27 cellular contexts compared by ENCODE assay signal in genomic region chr10:126953886-126954285, GRCh38.
"Had no signal": no experiment of that assay in that cellular context is flagged by ENCODE, and none has a peak within 500 bp of the region (broad histone marks: within the 10 kb centered on the region; RNA-seq: fewer than 3 reads in every experiment).

No MANE protein-coding gene starts in this region.

- H3K36me3 Mint-ChIP-seq: immature natural killer cell; natural killer cell; stimulated activated memory B cell treated with anti-CD40 and anti-IgM and Interleukin-4, amounts not matched to agents 10 μg/mL and 1 μg/mL and 100 μg/mL, for 72 hours had no signal

- H2AFZ ChIP-seq: parathyroid adenoma had no signal

- H3K4me3 ChIP-seq: coronary artery, esophagus squamous epithelium, heart right ventricle, smooth muscle cell, transverse colon, upper lobe of right lung, uterus had no signal

- H3K27ac ChIP-seq: coronary artery, esophagus squamous epithelium, heart right ventricle, neutrophil, parathyroid adenoma, transverse colon, upper lobe of right lung, uterus had no signal

- H3K27me3 ChIP-seq: esophagus squamous epithelium, heart right ventricle, neutrophil, transverse colon, upper lobe of right lung, uterus had no signal

- DNase-seq: dermis blood vessel endothelial cell; effector memory CD8-positive, alpha-beta T cell; erythroblast; esophagus squamous epithelium; foreskin melanocyte; glutamatergic neuron; heart right ventricle; hypothalamus; immature natural killer cell; natural killer cell; stimulated activated CD4-positive, alpha-beta T cell treated with anti-CD3 and anti-CD28 coated beads, Interleukin-12 subunit alpha, Interleukin-12 subunit beta, amount 100 ng/mL, for 4 hours; stimulated activated CD4-positive, alpha-beta T cell treated with anti-CD3 and anti-CD28 coated beads, Interleukin-1b, Interleukin-23, amount 100 ng/mL, for 48 hours; stimulated activated CD4-positive, alpha-beta T cell treated with anti-CD3 and anti-CD28 coated beads, Interleukin-4, amount 100 ng/mL, for 4 hours; stimulated activated naive CD8-positive, alpha-beta T cell treated with anti-CD3 and anti-CD28 coated beads, Interleukin-15, Interleukin-2, amounts not matched to agents 100 U/mL and 50 U/mL, for 24 hours; transverse colon; upper lobe of right lung; uterus had no signal

- H3K27me3 Mint-ChIP-seq: central memory CD8-positive, alpha-beta T cell; effector memory CD8-positive, alpha-beta T cell; progenitor cell of endocrine pancreas; stimulated activated memory B cell treated with anti-CD40 and anti-IgM and Interleukin-4, amounts not matched to agents 10 μg/mL and 1 μg/mL and 100 μg/mL, for 72 hours had no signal

- H3K9ac ChIP-seq: parathyroid adenoma had no signal

- H3K9me3 ChIP-seq: esophagus squamous epithelium, transverse colon, upper lobe of right lung, uterus had no signal

- H3K36me3 ChIP-seq: heart right ventricle, neutrophil, transverse colon, upper lobe of right lung, uterus had no signal

- H3K4me1 Mint-ChIP-seq: central memory CD8-positive, alpha-beta T cell; immature natural killer cell; natural killer cell; stimulated activated memory B cell treated with anti-CD40 and anti-IgM and Interleukin-4, amounts not matched to agents 10 μg/mL and 1 μg/mL and 100 μg/mL, for 72 hours had no signal

- ATAC-seq: effector memory CD8-positive, alpha-beta T cell; heart right ventricle; left lobe of liver; natural killer cell; sciatic nerve; stimulated activated memory B cell treated with anti-CD40 and anti-IgM and Interleukin-4, amounts not matched to agents 10 μg/mL and 1 μg/mL and 100 μg/mL, for 72 hours; stimulated activated naive CD8-positive, alpha-beta T cell treated with anti-CD3 and anti-CD28 coated beads, Interleukin-15, Interleukin-2, amounts not matched to agents 100 U/mL and 50 U/mL, for 24 hours; upper lobe of right lung had no signal

- H3K9me3 Mint-ChIP-seq: central memory CD8-positive, alpha-beta T cell; natural killer cell; neural crest cell; stimulated activated memory B cell treated with anti-CD40 and anti-IgM and Interleukin-4, amounts not matched to agents 10 μg/mL and 1 μg/mL and 100 μg/mL, for 72 hours had no signal

- H3K27ac Mint-ChIP-seq: effector memory CD8-positive, alpha-beta T cell; immature natural killer cell; natural killer cell; progenitor cell of endocrine pancreas; stimulated activated memory B cell treated with anti-CD40 and anti-IgM and Interleukin-4, amounts not matched to agents 10 μg/mL and 1 μg/mL and 100 μg/mL, for 72 hours had no signal

- H3K4me2 ChIP-seq: smooth muscle cell had no signal

- H3K4me3 Mint-ChIP-seq: central memory CD8-positive, alpha-beta T cell; effector memory CD8-positive, alpha-beta T cell; immature natural killer cell; natural killer cell; neural crest cell; stimulated activated memory B cell treated with anti-CD40 and anti-IgM and Interleukin-4, amounts not matched to agents 10 μg/mL and 1 μg/mL and 100 μg/mL, for 72 hours had no signal

- H3K4me1 ChIP-seq: parathyroid adenoma, upper lobe of right lung, uterus had no signal
